Comparison of ENCODE assay signal across 8 cellular contexts in genomic region chr2:122136071-122136470, GRCh38.
DNase-seq lines count a peak whose midpoint lies in the region; ATAC-seq, FAIRE-seq and TF ChIP-seq lines count a peak whose summit lies in the region.

No MANE protein-coding gene starts in this region.

- H3K4me3 ChIP-seq in MG63 (no peak overlapping the region), H1 (ENCODE audit: extremely low read depth in 1 of 4, insufficient read depth in 2 of 4, low read depth in 3 of 4, low read length in 4 of 4) (no peak overlapping the region)

- FAIRE-seq in H1 (lab: Jason Lieb, UNC) = no peak

- TF ChIP-seq CTCF in H1 (IDR thresholded peaks at IDR 0.05; ENCODE audit: control extremely low read depth in 1 of 3, insufficient read depth in 1 of 3, low read depth in 1 of 3, low read length in 3 of 3) = peak; percentile 68 to 74 (median 71)

- H2BK20ac ChIP-seq in H1 (ENCODE audit: low read length) = no peak overlapping the region

- no peak overlapping the region for H4K91ac ChIP-seq in H1 (replicated peaks; ENCODE audit: insufficient read length, low read length)

- H3K23ac ChIP-seq in H1 (ENCODE audit: insufficient read length) = no peak overlapping the region

- CTCF ChIA-PET in H1 (lab: Charles Lee; ENCODE audit: partially characterized antibody) = interaction anchor here (0.7 to 1.7 kb wide), 9 partner anchors 10 to 164 kb away, joined by 3 to 8 read pairs (median 4); no protein-coding TSS in a partner anchor

- H3K9me3 ChIP-seq in MG63 = no peaks in the 10 kb centered on the region
- no peaks in the 10 kb centered on the region for H3K9me3 ChIP-seq in H1 (ENCODE audit: insufficient read depth in 2 of 2, low read depth in 1 of 2, low read length in 1 of 2)

- H3K79me1 ChIP-seq in H1 (ENCODE audit: low read depth, low read length) = no peaks in the 10 kb centered on the region

- H2AK5ac ChIP-seq in H1 (ENCODE audit: low read depth, low read length) = no peak overlapping the region

- peak; percentile 65 to 75 for TF ChIP-seq RAD21 in H1 (IDR thresholded peaks at IDR 0.05 in 1 of 2, conservative IDR thresholded peaks at IDR 0.05 in 1 of 2; ENCODE audit: low read depth in 2 of 2, low read length in 2 of 2)

- 69% methylated on average over 2 of the region's 2 CpGs; no CpG with 5 or more reads in 1 of the 2 experiments for WGBS in H1 (ENCODE audit: extremely low coverage in 1 of 2, insufficient coverage in 1 of 2, insufficient read length in 1 of 2, insufficient replicate concordance in 2 of 2, low coverage in 1 of 2, low lambda C conversion rate in 2 of 2, missing lambda C conversion rate in 1 of 2), 2 experiments

- H4K20me1 ChIP-seq in H1 (replicated peaks in 1 of 2; ENCODE audit: control insufficient read depth in 1 of 2, insufficient read depth in 2 of 2, low read length in 2 of 2) = no peaks in the 10 kb centered on the region

- no peak overlapping the region for H2AFZ ChIP-seq in H1 (ENCODE audit: low read length)

- no peak overlapping the region for H3K4me2 ChIP-seq in H1 (ENCODE audit: insufficient read depth in 1 of 2, low read depth in 2 of 2, low read length in 2 of 2)

- peak; percentile 74 for ATAC-seq in GM18907 (IDR thresholded peaks at IDR 0.05; ENCODE audit: unreplicated experiment)

- H3K56ac ChIP-seq in H1 (replicated peaks; ENCODE audit: insufficient read length, low read depth, low read length) = no peak overlapping the region

- TF ChIP-seq EP300 in H1 (IDR thresholded peaks at IDR 0.05; ENCODE audit: borderline replicate concordance in 1 of 2, low read depth in 2 of 2, low read length in 2 of 2) = no peak

- H3K9ac ChIP-seq in H1 (replicated peaks in 1 of 4; ENCODE audit: extremely low read depth in 1 of 4, low read depth in 3 of 4, low read length in 3 of 4) = no peak overlapping the region

- no peak overlapping the region for H4K5ac ChIP-seq in H1 (ENCODE audit: insufficient read length, low read depth, low read length)

- H3K14ac ChIP-seq in H1 (ENCODE audit: insufficient read length) = no peak overlapping the region

- no peak overlapping the region for H2BK5ac ChIP-seq in H1 (ENCODE audit: low read depth, low read length)

- DNase-seq in CMK (ENCODE audit: low read depth) = peak; percentile 54
- DNase-seq in MG63 = peak; percentile 16
- peak in 1 of 2 experiments; percentile 17 for DNase-seq in H1 (ENCODE audit: low read depth in 1 of 2, low spot score in 2 of 2)
- no peak for DNase-seq in cerebellar nuclear complex (lab: John Stamatoyannopoulos, UW)
- DNase-seq in SKM-1 (lab: John Stamatoyannopoulos, UW; ENCODE audit: unreplicated experiment) = no peak
- no peak for DNase-seq in activated CD8-positive, alpha-beta memory T cell treated with anti-CD3 and anti-CD28 coated beads, Interleukin-2, amount 50 U/mL, for 4 hours
- no peak for DNase-seq in putamen (ENCODE audit: low spot score)

- POLR2A ChIA-PET in H1 (lab: Charles Lee; ENCODE audit: partially characterized antibody) = no interaction called here

- H3K23me2 ChIP-seq in H1 (ENCODE audit: low read depth, low read length) = no peaks in the 10 kb centered on the region

- no peak overlapping the region for H3K18ac ChIP-seq in H1 (ENCODE audit: extremely low read depth, low read length)

- H3K4ac ChIP-seq in H1 (replicated peaks; ENCODE audit: insufficient read length, low read depth, low read length) = no peak overlapping the region

- peaks cover 0 to 2% (median 0%) of the 10 kb centered on the region in 4 experiments; a peak in 1 of 7 replicates for H3K4me1 ChIP-seq in H1 (replicated peaks in 1 of 4; ENCODE audit: control insufficient read depth in 3 of 4, insufficient read depth in 4 of 4, low read length in 3 of 4)

- no peaks in the 10 kb centered on the region for H3K27me3 ChIP-seq in MG63
- no peaks in the 10 kb centered on the region for H3K27me3 ChIP-seq in H1 (replicated peaks in 1 of 4; ENCODE audit: control insufficient read depth in 3 of 4, extremely low read depth in 1 of 4, insufficient read depth in 3 of 4, low read length in 3 of 4)

- no peak overlapping the region for H2BK12ac ChIP-seq in H1 (ENCODE audit: low read depth, low read length)

- no peak overlapping the region for H3K27ac ChIP-seq in H1 (ENCODE audit: low read depth, low read length)

- no peak overlapping the region for H2BK15ac ChIP-seq in H1 (ENCODE audit: low read length)

- H4K8ac ChIP-seq in H1 (ENCODE audit: extremely low read depth, insufficient read depth, low read length) = no peak overlapping the region

- H3K36me3 ChIP-seq in MG63 (no peaks in the 10 kb centered on the region), H1 (ENCODE audit: control insufficient read depth in 2 of 4, insufficient read depth in 4 of 4, low read length in 3 of 4) (no peaks in the 10 kb centered on the region)

- TF ChIP-seq POLR2A in H1 (IDR thresholded peaks at IDR 0.05; ENCODE audit: control extremely low read depth in 1 of 2, low read depth in 2 of 2, low read length in 2 of 2) = no peak

- no peaks in the 10 kb centered on the region for H3K79me2 ChIP-seq in H1 (ENCODE audit: control insufficient read depth in 1 of 2, insufficient read depth in 2 of 2, low read length in 2 of 2)

- no peak overlapping the region for H2BK120ac ChIP-seq in H1 (replicated peaks; ENCODE audit: low read depth, low read length)

TF ChIP-seq in H1, 55 proteins besides CTCF, POLR2A, EP300 and RAD21 (continues in another document):
- TF ChIP-seq HDAC6 (IDR thresholded peaks at IDR 0.05; ENCODE audit: low read depth, low read length) (no peak), JUND (IDR thresholded peaks at IDR 0.05; ENCODE audit: low read length) (no peak), SP4 (IDR thresholded peaks at IDR 0.05; ENCODE audit: low read length) (no peak), BACH1 (IDR thresholded peaks at IDR 0.05; ENCODE audit: low read length) (no peak), CTBP2 (IDR thresholded peaks at IDR 0.05; ENCODE audit: borderline replicate concordance, insufficient read depth, insufficient read length, low read length) (no peak), BRCA1 (IDR thresholded peaks at IDR 0.05; ENCODE audit: low read depth, low read length) (no peak), KDM5A (IDR thresholded peaks at IDR 0.05; ENCODE audit: low read length) (no peak), TEAD4 (IDR thresholded peaks at IDR 0.05; ENCODE audit: low read depth, low read length) (no peak), MAFK (IDR thresholded peaks at IDR 0.05; ENCODE audit: low read depth, low read length) (no peak), CEBPB (IDR thresholded peaks at IDR 0.05; ENCODE audit: low read depth, low read length) (no peak), CHD1 (IDR thresholded peaks at IDR 0.05; ENCODE audit: low read depth, low read length) (no peak), CBX8 (IDR thresholded peaks at IDR 0.05; ENCODE audit: borderline replicate concordance, low read depth, low read length) (no peak)
- TF ChIP-seq, protein P1, sequence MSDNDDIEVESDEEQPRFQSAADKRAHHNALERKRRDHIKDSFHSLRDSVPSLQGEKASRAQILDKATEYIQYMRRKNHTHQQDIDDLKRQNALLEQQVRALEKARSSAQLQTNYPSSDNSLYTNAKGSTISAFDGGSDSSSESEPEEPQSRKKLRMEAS (IDR thresholded peaks at IDR 0.05) = no peak

Comparison
In these comparisons a context has a peak if more than half of its experiments do, and no peak if none do; other contexts are left out.
1. DNase-seq: peak in CMK (single experiment) and MG63 (single experiment); none in cerebellar nuclear complex (0 of 2), SKM-1 (single experiment), activated CD8-positive, alpha-beta memory T cell treated with anti-CD3 and anti-CD28 coated beads, Interleukin-2, amount 50 U/mL, for 4 hours (single experiment) and putamen (single experiment).